Comparison of ENCODE assay signal across 8 cellular contexts in the genomic region with DNA sequence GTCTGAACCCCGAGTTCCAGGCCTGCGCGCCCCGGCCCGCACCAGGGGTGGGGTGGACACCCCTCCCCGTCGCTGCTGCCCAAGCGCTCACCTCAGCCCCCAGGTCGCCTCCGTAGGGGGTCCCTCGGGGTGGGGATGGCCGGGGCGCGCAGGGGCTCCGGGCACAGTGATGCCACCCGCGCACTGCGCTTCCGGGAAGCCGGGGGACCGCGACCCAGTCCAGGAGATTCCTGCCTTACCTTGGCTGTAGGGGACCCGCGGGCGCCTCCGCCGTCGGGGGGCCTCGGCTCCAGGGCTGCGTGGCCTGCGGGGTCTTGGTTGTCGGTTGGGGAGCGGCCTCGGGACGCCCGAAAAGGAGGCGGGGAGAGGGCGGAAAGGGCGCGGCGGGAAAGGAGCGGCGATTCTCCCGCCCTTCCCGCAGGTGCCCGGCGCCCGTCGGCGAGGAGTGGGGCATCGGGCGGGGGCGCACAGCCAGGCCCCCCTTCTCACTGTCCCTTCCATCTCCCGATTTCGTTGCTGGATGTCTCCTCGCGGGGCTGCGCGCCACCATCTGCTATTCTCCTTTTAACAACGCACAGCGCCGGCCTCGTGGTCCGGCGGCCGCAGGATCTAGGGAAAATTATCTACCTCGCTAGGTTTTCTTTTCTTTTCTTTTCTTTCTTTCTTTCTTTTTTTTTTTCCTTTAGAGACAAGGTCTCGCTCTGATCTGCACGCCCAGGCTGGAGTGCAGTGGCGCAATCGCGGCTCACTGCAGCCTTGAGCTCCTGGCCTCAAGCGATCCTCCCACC. TPM values are rescaled to one million over a fixed set of nuclear protein-coding genes. Genes with fewer than 3 reads are reported as not detected.
DNase-seq lines count a peak whose midpoint lies in the region; ATAC-seq and TF ChIP-seq lines count a peak whose summit lies in the region.

KEAP1 (minus strand) TSS at position 355 of the 788 bp plus-strand sequence. CDS start 3,323 bp downstream, outside the sequence.

- H3K27me3 ChIP-seq in DND-41 (ENCODE audit: insufficient read depth, low read length, poor library complexity) (no peaks in the 10 kb centered on the region), mucosa of stomach (ENCODE audit: control insufficient read depth, insufficient read depth, low read length) (no peaks in the 10 kb centered on the region), thoracic aorta (replicated peaks; ENCODE audit: insufficient read depth) (no peaks in the 10 kb centered on the region)

- H3K4me2 ChIP-seq in DND-41 (ENCODE audit: insufficient read depth, low read length): peak within 1 kb of the TSS; percentile 72

- H3K27ac ChIP-seq in DND-41 (ENCODE audit: low read length) (peak within 1 kb of the TSS; percentile 91), thoracic aorta (peak within 1 kb of the TSS; percentile 99)

- peaks cover 51% of the 10 kb centered on the region for H3K79me2 ChIP-seq in DND-41 (ENCODE audit: insufficient read depth, low read length)

- H3K9me3 ChIP-seq in DND-41 (ENCODE audit: insufficient read depth, low read length, severe bottlenecking): no peaks in the 10 kb centered on the region
- no peaks in the 10 kb centered on the region for H3K9me3 ChIP-seq in mucosa of stomach (ENCODE audit: control insufficient read depth, low read length)
- no peaks in the 10 kb centered on the region for H3K9me3 ChIP-seq in thoracic aorta

- H4K20me1 ChIP-seq in DND-41 (ENCODE audit: insufficient read depth, low read length): peaks cover 16% of the 10 kb centered on the region

- H3K36me3 ChIP-seq in DND-41 (ENCODE audit: insufficient read depth, low read length): peaks cover 34% of the 10 kb centered on the region
- no peaks in the 10 kb centered on the region for H3K36me3 ChIP-seq in mucosa of stomach (ENCODE audit: control insufficient read depth, insufficient read depth, low read length)
- peaks cover 8% of the 10 kb centered on the region for H3K36me3 ChIP-seq in thoracic aorta

- TF ChIP-seq CTCF in DND-41 (IDR thresholded peaks at IDR 0.05; ENCODE audit: borderline replicate concordance, extremely low read depth, low read length, poor library complexity, severe bottlenecking) (peak; percentile 2), thoracic aorta (IDR thresholded peaks at IDR 0.05) (no peak)

- H2AFZ ChIP-seq in DND-41 (ENCODE audit: low read depth, low read length): peak within 1 kb of the TSS; percentile 97

- ATAC-seq in DND-41 (ENCODE audit: insufficient read depth, low read depth): peak; percentile 56
- ATAC-seq in GM21723 (IDR thresholded peaks at IDR 0.05; ENCODE audit: unreplicated experiment): peak; percentile 33
- no peak for ATAC-seq in thoracic aorta (ENCODE audit: insufficient number of reproducible peaks, low FRiP score, low read depth)

- H3K9ac ChIP-seq in DND-41 (ENCODE audit: low read depth, low read length): peak within 1 kb of the TSS; percentile 100
- H3K9ac ChIP-seq in mucosa of stomach (ENCODE audit: low read length): peak within 1 kb of the TSS; percentile 97

- no peak for TF ChIP-seq POLR2A in erythroblast (IDR thresholded peaks at IDR 0.05; ENCODE audit: low read length)

- H3K4me3 ChIP-seq in DND-41 (ENCODE audit: low read depth in 1 of 2, low read length in 2 of 2) (peak within 1 kb of the TSS; percentile 40 to 82), mucosa of stomach (ENCODE audit: low read length) (peak within 1 kb of the TSS; percentile 94), thoracic aorta (peak within 1 kb of the TSS; percentile 96)

- DNase-seq in DND-41: peak; percentile 63
- peak; percentile 26 for DNase-seq in M059J (ENCODE audit: low read depth)
- peak; percentile 51 for DNase-seq in activated CD4-positive, alpha-beta T cell treated with anti-CD3 and anti-CD28 coated beads for 48 hours
- DNase-seq in erythroblast (lab: John Stamatoyannopoulos, UW): peak; percentile 78 to 82
- DNase-seq in thoracic aorta (ENCODE audit: low spot score): no peak
- DNase-seq in SKM-1 treated with dmso at 0.1 percent for 144 hours (lab: John Stamatoyannopoulos, UW; ENCODE audit: unreplicated experiment): no peak

- H3K4me1 ChIP-seq in DND-41 (ENCODE audit: insufficient read depth, low read length) (peaks cover 45% of the 10 kb centered on the region), mucosa of stomach (ENCODE audit: control insufficient read depth, insufficient read depth, low read length) (peaks cover 22% of the 10 kb centered on the region), thoracic aorta (ENCODE audit: control insufficient read depth in 1 of 2, low read depth in 2 of 2) (peaks cover 20 to 35% of the 10 kb centered on the region in 2 donors)

RNA-seq across cellular contexts. Expression of gene KEAP1, which starts in this region (rescaled TPM):
- 39.8 and 75.4 TPM in 2 replicates for total RNA-seq in M059J (2014; rRNA removed; shearing (Covaris generic))
- 10 to 100 TPM; 42.0 to 57.3 TPM for total RNA-seq in thoracic aorta

Comparison
In these comparisons a context has a peak if more than half of its experiments do, and no peak if none do; other contexts are left out.
1. DNase-seq: peak in DND-41 (single experiment), M059J (single experiment), activated CD4-positive, alpha-beta T cell treated with anti-CD3 and anti-CD28 coated beads for 48 hours (single experiment) and erythroblast (2 of 2); none in thoracic aorta (single experiment) and SKM-1 treated with dmso at 0.1 percent for 144 hours (single experiment).
2. Peak in every context shown above with its lines, with median percentiles within 50 percentile points of each other: H3K4me3 ChIP-seq.